ENCODE assay signal across 22 cellular contexts in genomic region chrX:101081257-101081656, GRCh38. TPM values are rescaled to one million over a fixed set of nuclear protein-coding genes. Genes with fewer than 3 reads are reported as not detected.
"Had no signal": no experiment of that assay in that cellular context is flagged by ENCODE, and none has a peak within 500 bp of the region (broad histone marks: within the 10 kb centered on the region; RNA-seq: fewer than 3 reads in every experiment).

No MANE protein-coding gene starts in this region.

- H3K27ac Mint-ChIP-seq: activated naive CD8-positive, alpha-beta T cell; naive B cell; neural progenitor cell had no signal

- H3K4me3 Mint-ChIP-seq: activated naive CD8-positive, alpha-beta T cell; naive B cell had no signal

- DNase-seq: activated CD4-positive, alpha-beta T cell treated with anti-CD3 and anti-CD28 coated beads for 1 hour; activated CD4-positive, alpha-beta T cell treated with anti-CD3 and anti-CD28 coated beads, Interleukin-2, amount 50 U/mL, for 4 hours; activated gamma-delta T cell treated with Interleukin-2 at 50 U/mL for 16 hours; amniotic stem cell; body of pancreas; central memory CD4-positive, alpha-beta T cell; effector CD4-positive, alpha-beta T cell; gastrocnemius medialis; left ventricle myocardium superior; naive B cell; stimulated activated CD8-positive, alpha-beta memory T cell treated with anti-CD3 and anti-CD28 coated beads, Interleukin-4, amount 100 ng/mL, for 48 hours; stimulated activated naive CD4-positive, alpha-beta T cell; SW 1271; tibial artery; WERI-Rb-1 had no signal

- ATAC-seq: body of pancreas, gastrocnemius medialis, left ventricle myocardium superior, sciatic nerve had no signal

- H3K36me3 Mint-ChIP-seq: activated naive CD8-positive, alpha-beta T cell; naive B cell; neural progenitor cell had no signal

- H3K4me3 ChIP-seq: body of pancreas, coronary artery, gastrocnemius medialis, SJSA1 had no signal

RNA-seq across cellular contexts. Expression of gene TMEM35A, which starts 2.6 kb away (rescaled TPM):
- total RNA-seq: activated CD8-positive, alpha-beta memory T cell treated with anti-CD3 and anti-CD28 coated beads for 36 hours; SJSA1; T-helper 2 cell treated with Interferon-gamma antibody and Interleukin-4, amounts not matched to agents 100 ng/mL and 5 ng/mL, for 36 hours had no signal
